In the genomic region with DNA sequence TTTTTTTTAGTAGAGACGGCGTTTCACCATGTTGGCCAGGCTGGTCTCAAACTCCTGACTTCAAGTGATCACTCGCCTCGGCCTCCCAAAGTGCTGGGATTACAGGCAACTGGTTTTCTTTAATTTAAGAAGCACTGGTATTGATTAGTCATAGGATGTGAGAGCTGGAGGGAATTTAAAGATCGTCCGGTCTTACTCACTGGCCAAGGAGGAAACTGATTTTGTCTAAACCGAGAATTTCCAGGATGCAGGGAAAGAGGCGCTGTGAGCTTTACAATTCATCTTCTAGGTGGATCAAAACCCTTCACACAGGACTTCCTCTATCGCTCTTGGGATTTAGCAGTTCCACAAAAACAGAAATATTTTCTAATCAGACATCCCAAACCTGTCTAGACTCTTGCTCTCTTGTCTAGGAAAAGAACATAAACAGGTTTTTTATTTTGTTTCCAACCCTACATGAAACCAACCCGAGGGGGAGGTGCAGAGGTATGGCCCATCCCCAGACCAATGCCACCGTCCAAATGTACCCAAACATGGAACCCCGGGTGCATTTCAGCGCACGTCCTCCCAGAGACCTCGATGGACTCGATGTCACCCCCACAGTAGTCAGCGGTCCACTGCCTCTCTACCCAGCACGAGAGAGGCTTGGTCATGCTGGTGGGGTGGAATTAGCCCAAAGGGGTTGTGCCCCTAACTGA, we compare ENCODE assay signal across 1 cellular context.
TF ChIP-seq lines count a peak whose summit lies in the region.

No MANE protein-coding gene starts in this region.

TF ChIP-seq in IMR-90, 13 proteins besides CTCF, POLR2A, EP300 and RAD21:
- no peak for TF ChIP-seq CEBPB (IDR thresholded peaks at IDR 0.05; ENCODE audit: low read depth, low read length)
- no peak for TF ChIP-seq MXI1 (IDR thresholded peaks at IDR 0.05; ENCODE audit: borderline replicate concordance, low read depth, low read length)
- TF ChIP-seq SMC3 (IDR thresholded peaks at IDR 0.05; ENCODE audit: low read depth, low read length), result no peak
- TF ChIP-seq RCOR1 (IDR thresholded peaks at IDR 0.05; ENCODE audit: insufficient replicate concordance, low read length), result no peak
- TF ChIP-seq ELK1 (IDR thresholded peaks at IDR 0.05; ENCODE audit: borderline replicate concordance, low read depth, low read length), result no peak
- TF ChIP-seq CHD1 (IDR thresholded peaks at IDR 0.05; ENCODE audit: low read depth, low read length), result no peak
- TF ChIP-seq RFX5 (IDR thresholded peaks at IDR 0.05; ENCODE audit: low read depth, low read length), result no peak
- TF ChIP-seq, protein P1, sequence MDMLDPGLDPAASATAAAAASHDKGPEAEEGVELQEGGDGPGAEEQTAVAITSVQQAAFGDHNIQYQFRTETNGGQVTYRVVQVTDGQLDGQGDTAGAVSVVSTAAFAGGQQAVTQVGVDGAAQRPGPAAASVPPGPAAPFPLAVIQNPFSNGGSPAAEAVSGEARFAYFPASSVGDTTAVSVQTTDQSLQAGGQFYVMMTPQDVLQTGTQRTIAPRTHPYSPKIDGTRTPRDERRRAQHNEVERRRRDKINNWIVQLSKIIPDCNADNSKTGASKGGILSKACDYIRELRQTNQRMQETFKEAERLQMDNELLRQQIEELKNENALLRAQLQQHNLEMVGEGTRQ (IDR thresholded peaks at IDR 0.05; ENCODE audit: low read depth, low read length), result no peak
- no peak for TF ChIP-seq MAZ (IDR thresholded peaks at IDR 0.05; ENCODE audit: borderline replicate concordance, low read depth, low read length)
- no peak for TF ChIP-seq FOS (IDR thresholded peaks at IDR 0.05; ENCODE audit: low read depth, low read length)
